ENCODE assay signal across 8 cellular contexts in the genomic region with DNA sequence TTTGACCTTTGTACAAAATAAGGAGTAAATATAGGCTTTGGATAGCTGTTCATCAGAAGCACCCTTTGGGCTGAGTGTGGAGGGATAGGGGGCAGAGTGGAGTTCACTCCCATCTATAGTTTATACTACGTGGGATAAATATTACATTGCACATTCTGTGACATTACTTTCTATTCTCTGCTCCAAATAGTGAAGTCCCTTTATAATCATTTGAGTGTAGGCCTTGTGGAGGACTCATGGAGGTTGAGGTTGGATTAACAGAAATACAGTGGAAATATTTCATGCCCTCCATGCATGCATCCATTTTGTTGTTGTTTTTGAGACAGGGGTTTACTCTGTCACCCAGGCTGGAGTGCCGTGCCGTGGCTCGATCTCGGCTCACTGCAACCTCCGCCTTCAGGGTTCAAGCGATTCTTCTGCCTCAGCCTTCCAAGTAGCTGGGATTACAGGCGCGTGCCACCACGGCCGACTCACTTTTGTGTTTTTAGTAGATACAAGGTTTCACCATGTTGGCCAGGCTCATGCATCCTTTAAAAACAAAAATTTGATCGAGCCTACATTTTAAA. TPM values are rescaled to one million over a fixed set of nuclear protein-coding genes. Genes with fewer than 3 reads are reported as not detected.
DNase-seq lines count a peak whose midpoint lies in the region; ATAC-seq and TF ChIP-seq lines count a peak whose summit lies in the region.

No MANE protein-coding gene starts in this region.

- CTCF ChIA-PET in Panc1 (lab: Charles Lee) = no interaction called here

- H3K36me3 ChIP-seq in Panc1 (ENCODE audit: control insufficient read depth, insufficient read depth, low read length) (peaks cover 3% of the 10 kb centered on the region), duodenal mucosa (ENCODE audit: control insufficient read depth in 1 of 2, insufficient read depth in 2 of 2, low read length in 2 of 2) (no peaks in the 10 kb centered on the region), muscle layer of colon (ENCODE audit: insufficient read depth, low read length) (no peaks in the 10 kb centered on the region)

- BruUV-seq in Panc1 (replicated peaks; lab: Mats Ljungman, UMichigan) = no TSS peak

- intact Hi-C loops in Panc1 (cut with micrococcal nuclease; ENCODE audit: unreplicated experiment) = loop anchor here (10.0 kb wide), 1 partner anchor 284 kb away; no protein-coding TSS in a partner anchor

- DNase-seq in NCI-H2107 treated with DMSO at 0.1 percent for 48 hours (lab: John Stamatoyannopoulos, UW; ENCODE audit: unreplicated experiment) (peak; percentile 28), NCI-H2107 (lab: John Stamatoyannopoulos, UW) (no peak), Panc1 (ENCODE audit: low read depth, low spot score) (no peak)

- peak; percentile 55; the same call in 1 of the 2 replicates for TF ChIP-seq CTCF in Panc1 (IDR thresholded peaks at IDR 0.05)

- ATAC-seq in Panc1 (0 out of 2 replicates have a peak, but pooled peaks have one; percentile 42), HG03442 (IDR thresholded peaks at IDR 0.05; ENCODE audit: unreplicated experiment) (no peak), HG02884 (IDR thresholded peaks at IDR 0.05; ENCODE audit: unreplicated experiment) (no peak), HG02840 (IDR thresholded peaks at IDR 0.05; ENCODE audit: low FRiP score, unreplicated experiment) (no peak)

- in situ Hi-C loops in Panc1 (cut with HindIII; ENCODE audit: low pct_unique_long_range_greater_than_20kb, low sequenced_read_pairs) = no loop called here

- peak overlapping the region; percentile 92 to 94 for H3K4me3 ChIP-seq in Panc1 (ENCODE audit: low read depth in 2 of 2, low read length in 2 of 2)
- H3K4me3 ChIP-seq in duodenal mucosa (ENCODE audit: low read depth in 1 of 2, low read length in 2 of 2) = peak overlapping the region; percentile 87 to 92
- peak overlapping the region; percentile 90 to 92 for H3K4me3 ChIP-seq in muscle layer of colon (ENCODE audit: low read depth in 1 of 2, low read length in 2 of 2)

- peak overlapping the region; percentile 72 for H3K27ac ChIP-seq in Panc1 (ENCODE audit: low read length)
- H3K27ac ChIP-seq in duodenal mucosa (ENCODE audit: low read depth, low read length) = peak overlapping the region; percentile 97
- peak overlapping the region; percentile 88 for H3K27ac ChIP-seq in muscle layer of colon (ENCODE audit: low read depth, low read length)

- H3K9ac ChIP-seq in duodenal mucosa (ENCODE audit: low read depth in 1 of 2, low read length in 2 of 2) = peak overlapping the region; percentile 25 to 92
- peak overlapping the region; percentile 79 for H3K9ac ChIP-seq in muscle layer of colon (ENCODE audit: low read length)

- H3K9me3 ChIP-seq in Panc1 (ENCODE audit: control insufficient read depth, insufficient read depth, low read depth, low read length) = no peaks in the 10 kb centered on the region
- peaks cover 0 to 6% of the 10 kb centered on the region in 2 donors for H3K9me3 ChIP-seq in duodenal mucosa (ENCODE audit: control insufficient read depth in 1 of 2, low read length in 2 of 2)
- H3K9me3 ChIP-seq in muscle layer of colon (ENCODE audit: low read length) = no peaks in the 10 kb centered on the region

- POLR2A ChIA-PET in Panc1 (lab: Charles Lee) = no interaction called here

- H3K4me1 ChIP-seq in Panc1 (ENCODE audit: control insufficient read depth, insufficient read depth, low read length) (peaks cover 41% of the 10 kb centered on the region), duodenal mucosa (ENCODE audit: control insufficient read depth in 1 of 2, insufficient read depth in 2 of 2, low read length in 2 of 2) (peaks cover 28 to 43% of the 10 kb centered on the region in 2 donors), muscle layer of colon (ENCODE audit: insufficient read depth, low read length) (peaks cover 26% of the 10 kb centered on the region)

- H3K27me3 ChIP-seq in Panc1 (ENCODE audit: control insufficient read depth, insufficient read depth, low read length) (no peaks in the 10 kb centered on the region), duodenal mucosa (ENCODE audit: control insufficient read depth in 1 of 2, insufficient read depth in 2 of 2, low read length in 2 of 2) (no peaks in the 10 kb centered on the region), muscle layer of colon (ENCODE audit: control insufficient read depth in 1 of 2, insufficient read depth in 2 of 2, low read length in 2 of 2) (no peaks in the 10 kb centered on the region)

RNA-seq across cellular contexts. Expression of gene CHPT1, which starts 1.4 kb away (rescaled TPM):
- total RNA-seq in Panc1 (2021; ENCODE audit: unreplicated experiment) = 78.3 TPM
- 70.3 TPM for polyA plus RNA-seq in Panc1 (2012; ENCODE audit: insufficient read length)

RNA-seq across cellular contexts. Expression of gene SYCP3, which starts 40.4 kb away (rescaled TPM):
- not detected for total RNA-seq in Panc1 (2021; ENCODE audit: unreplicated experiment)
- polyA plus RNA-seq in Panc1 (2012; ENCODE audit: insufficient read length) = 0.39 TPM
